In genomic region chr16:3992297-3993051, GRCh38 we compare ENCODE assay signal across 1 cellular context.
TF ChIP-seq lines count a peak whose summit lies in the region.

No MANE protein-coding gene starts in this region.

TF ChIP-seq in GM23338, 12 proteins besides CTCF, POLR2A, EP300 and RAD21 (continued from another document):
- TF ChIP-seq, protein P1, sequence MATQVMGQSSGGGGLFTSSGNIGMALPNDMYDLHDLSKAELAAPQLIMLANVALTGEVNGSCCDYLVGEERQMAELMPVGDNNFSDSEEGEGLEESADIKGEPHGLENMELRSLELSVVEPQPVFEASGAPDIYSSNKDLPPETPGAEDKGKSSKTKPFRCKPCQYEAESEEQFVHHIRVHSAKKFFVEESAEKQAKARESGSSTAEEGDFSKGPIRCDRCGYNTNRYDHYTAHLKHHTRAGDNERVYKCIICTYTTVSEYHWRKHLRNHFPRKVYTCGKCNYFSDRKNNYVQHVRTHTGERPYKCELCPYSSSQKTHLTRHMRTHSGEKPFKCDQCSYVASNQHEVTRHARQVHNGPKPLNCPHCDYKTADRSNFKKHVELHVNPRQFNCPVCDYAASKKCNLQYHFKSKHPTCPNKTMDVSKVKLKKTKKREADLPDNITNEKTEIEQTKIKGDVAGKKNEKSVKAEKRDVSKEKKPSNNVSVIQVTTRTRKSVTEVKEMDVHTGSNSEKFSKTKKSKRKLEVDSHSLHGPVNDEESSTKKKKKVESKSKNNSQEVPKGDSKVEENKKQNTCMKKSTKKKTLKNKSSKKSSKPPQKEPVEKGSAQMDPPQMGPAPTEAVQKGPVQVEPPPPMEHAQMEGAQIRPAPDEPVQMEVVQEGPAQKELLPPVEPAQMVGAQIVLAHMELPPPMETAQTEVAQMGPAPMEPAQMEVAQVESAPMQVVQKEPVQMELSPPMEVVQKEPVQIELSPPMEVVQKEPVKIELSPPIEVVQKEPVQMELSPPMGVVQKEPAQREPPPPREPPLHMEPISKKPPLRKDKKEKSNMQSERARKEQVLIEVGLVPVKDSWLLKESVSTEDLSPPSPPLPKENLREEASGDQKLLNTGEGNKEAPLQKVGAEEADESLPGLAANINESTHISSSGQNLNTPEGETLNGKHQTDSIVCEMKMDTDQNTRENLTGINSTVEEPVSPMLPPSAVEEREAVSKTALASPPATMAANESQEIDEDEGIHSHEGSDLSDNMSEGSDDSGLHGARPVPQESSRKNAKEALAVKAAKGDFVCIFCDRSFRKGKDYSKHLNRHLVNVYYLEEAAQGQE (IDR thresholded peaks at IDR 0.05; ENCODE audit: unreplicated experiment): no peak
- no peak for TF ChIP-seq STAT1 (IDR thresholded peaks at IDR 0.05; ENCODE audit: unreplicated experiment)
- TF ChIP-seq ZNF114 (CRISPR knock-in tag; IDR thresholded peaks at IDR 0.05): no peak
- TF ChIP-seq EZH2phosphoT487 (IDR thresholded peaks at IDR 0.05; ENCODE audit: unreplicated experiment): no peak
- no peak for TF ChIP-seq CREB1 (CRISPR knock-in tag; IDR thresholded peaks at IDR 0.05; ENCODE audit: low read depth)
- no peak for TF ChIP-seq EZH2 (IDR thresholded peaks at IDR 0.05; ENCODE audit: low read depth, unreplicated experiment)
- TF ChIP-seq, protein P2, sequence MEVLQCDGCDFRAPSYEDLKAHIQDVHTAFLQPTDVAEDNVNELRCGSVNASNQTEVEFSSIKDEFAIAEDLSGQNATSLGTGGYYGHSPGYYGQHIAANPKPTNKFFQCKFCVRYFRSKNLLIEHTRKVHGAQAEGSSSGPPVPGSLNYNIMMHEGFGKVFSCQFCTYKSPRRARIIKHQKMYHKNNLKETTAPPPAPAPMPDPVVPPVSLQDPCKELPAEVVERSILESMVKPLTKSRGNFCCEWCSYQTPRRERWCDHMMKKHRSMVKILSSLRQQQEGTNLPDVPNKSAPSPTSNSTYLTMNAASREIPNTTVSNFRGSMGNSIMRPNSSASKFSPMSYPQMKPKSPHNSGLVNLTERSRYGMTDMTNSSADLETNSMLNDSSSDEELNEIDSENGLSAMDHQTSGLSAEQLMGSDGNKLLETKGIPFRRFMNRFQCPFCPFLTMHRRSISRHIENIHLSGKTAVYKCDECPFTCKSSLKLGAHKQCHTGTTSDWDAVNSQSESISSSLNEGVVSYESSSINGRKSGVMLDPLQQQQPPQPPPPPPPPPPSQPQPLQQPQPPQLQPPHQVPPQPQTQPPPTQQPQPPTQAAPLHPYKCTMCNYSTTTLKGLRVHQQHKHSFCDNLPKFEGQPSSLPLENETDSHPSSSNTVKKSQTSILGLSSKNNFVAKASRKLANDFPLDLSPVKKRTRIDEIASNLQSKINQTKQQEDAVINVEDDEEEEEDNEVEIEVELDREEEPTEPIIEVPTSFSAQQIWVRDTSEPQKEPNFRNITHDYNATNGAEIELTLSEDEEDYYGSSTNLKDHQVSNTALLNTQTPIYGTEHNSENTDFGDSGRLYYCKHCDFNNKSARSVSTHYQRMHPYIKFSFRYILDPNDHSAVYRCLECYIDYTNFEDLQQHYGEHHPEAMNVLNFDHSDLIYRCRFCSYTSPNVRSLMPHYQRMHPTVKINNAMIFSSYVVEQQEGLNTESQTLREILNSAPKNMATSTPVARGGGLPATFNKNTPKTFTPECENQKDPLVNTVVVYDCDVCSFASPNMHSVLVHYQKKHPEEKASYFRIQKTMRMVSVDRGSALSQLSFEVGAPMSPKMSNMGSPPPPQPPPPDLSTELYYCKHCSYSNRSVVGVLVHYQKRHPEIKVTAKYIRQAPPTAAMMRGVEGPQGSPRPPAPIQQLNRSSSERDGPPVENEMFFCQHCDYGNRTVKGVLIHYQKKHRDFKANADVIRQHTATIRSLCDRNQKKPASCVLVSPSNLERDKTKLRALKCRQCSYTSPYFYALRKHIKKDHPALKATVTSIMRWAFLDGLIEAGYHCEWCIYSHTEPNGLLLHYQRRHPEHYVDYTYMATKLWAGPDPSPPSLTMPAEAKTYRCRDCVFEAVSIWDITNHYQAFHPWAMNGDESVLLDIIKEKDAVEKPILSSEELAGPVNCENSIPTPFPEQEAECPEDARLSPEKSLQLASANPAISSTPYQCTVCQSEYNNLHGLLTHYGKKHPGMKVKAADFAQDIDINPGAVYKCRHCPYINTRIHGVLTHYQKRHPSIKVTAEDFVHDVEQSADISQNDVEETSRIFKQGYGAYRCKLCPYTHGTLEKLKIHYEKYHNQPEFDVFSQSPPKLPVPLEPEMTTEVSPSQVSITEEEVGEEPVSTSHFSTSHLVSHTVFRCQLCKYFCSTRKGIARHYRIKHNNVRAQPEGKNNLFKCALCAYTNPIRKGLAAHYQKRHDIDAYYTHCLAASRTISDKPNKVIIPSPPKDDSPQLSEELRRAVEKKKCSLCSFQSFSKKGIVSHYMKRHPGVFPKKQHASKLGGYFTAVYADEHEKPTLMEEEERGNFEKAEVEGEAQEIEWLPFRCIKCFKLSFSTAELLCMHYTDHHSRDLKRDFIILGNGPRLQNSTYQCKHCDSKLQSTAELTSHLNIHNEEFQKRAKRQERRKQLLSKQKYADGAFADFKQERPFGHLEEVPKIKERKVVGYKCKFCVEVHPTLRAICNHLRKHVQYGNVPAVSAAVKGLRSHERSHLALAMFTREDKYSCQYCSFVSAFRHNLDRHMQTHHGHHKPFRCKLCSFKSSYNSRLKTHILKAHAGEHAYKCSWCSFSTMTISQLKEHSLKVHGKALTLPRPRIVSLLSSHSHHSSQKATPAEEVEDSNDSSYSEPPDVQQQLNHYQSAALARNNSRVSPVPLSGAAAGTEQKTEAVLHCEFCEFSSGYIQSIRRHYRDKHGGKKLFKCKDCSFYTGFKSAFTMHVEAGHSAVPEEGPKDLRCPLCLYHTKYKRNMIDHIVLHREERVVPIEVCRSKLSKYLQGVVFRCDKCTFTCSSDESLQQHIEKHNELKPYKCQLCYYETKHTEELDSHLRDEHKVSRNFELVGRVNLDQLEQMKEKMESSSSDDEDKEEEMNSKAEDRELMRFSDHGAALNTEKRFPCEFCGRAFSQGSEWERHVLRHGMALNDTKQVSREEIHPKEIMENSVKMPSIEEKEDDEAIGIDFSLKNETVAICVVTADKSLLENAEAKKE (CRISPR knock-in tag; IDR thresholded peaks at IDR 0.05): no peak
